In genomic region chr10:131724891-131725735, GRCh38 we compare ENCODE assay signal across 23 cellular contexts.
DNase-seq lines count a peak whose midpoint lies in the region; ATAC-seq lines count a peak whose summit lies in the region.
"Had no signal": no experiment of that assay in that cellular context is flagged by ENCODE, and none has a peak within 500 bp of the region (broad histone marks: within the 10 kb centered on the region; RNA-seq: fewer than 3 reads in every experiment).

No MANE protein-coding gene starts in this region.

- DNase-seq in CD1c-positive myeloid dendritic cell (ENCODE audit: extremely low spot score) (peak; percentile 9), iPS-NIHi11 (ENCODE audit: low spot score) (peak; percentile 2), sciatic nerve (ENCODE audit: low spot score) (peak; percentile 42), SK-N-DZ (ENCODE audit: low spot score) (no peak), NCI-H82 treated with DMSO at 0.1 percent for 48 hours (lab: John Stamatoyannopoulos, UW; ENCODE audit: unreplicated experiment) (no peak)
- no peak for DNase-seq in activated naive CD4-positive, alpha-beta T cell treated with anti-CD3 and anti-CD28 coated beads, Interleukin-2, amount 10 ng/mL, durations not matched to agents 7 days and 5 days
- DNase-seq: activated CD4-positive, alpha-beta T cell treated with anti-CD3 and anti-CD28 coated beads, Interleukin-2, amount 50 U/mL, for 4 hours; CD8-positive, alpha-beta memory T cell; DMS153; gastrocnemius medialis; hippocampal formation; Kasumi-1; natural killer cell; NCI-H1930; NCI-H526 treated with DMSO at 0.1 percent for 48 hours; right cardiac atrium; stimulated activated CD4-positive, alpha-beta T cell treated with anti-CD3 and anti-CD28 coated beads, Interleukin-15, amount 100 ng/mL, for 24 hours; T1000; trophoblast cell had no signal

- H3K4me3 ChIP-seq in HUES6 (ENCODE audit: low read depth, low read length), result no peak overlapping the region
- H3K4me3 ChIP-seq: breast epithelium, gastrocnemius medialis had no signal

- H3K4me1 ChIP-seq in HUES6 (ENCODE audit: control insufficient read depth, insufficient read depth, low read length), result peaks cover 25% of the 10 kb centered on the region
- H3K4me1 ChIP-seq: breast epithelium, gastrocnemius medialis, parathyroid adenoma had no signal

- no peaks in the 10 kb centered on the region for H3K36me3 Mint-ChIP-seq in activated naive CD4-positive, alpha-beta T cell treated with anti-CD3 and anti-CD28 coated beads, Interleukin-2, amount 10 ng/mL, durations not matched to agents 7 days and 5 days
- H3K36me3 Mint-ChIP-seq: CD8-positive, alpha-beta memory T cell; natural killer cell had no signal

- H3K9me3 ChIP-seq in HUES6 (ENCODE audit: control insufficient read depth, insufficient read depth, low read depth, low read length), result no peaks in the 10 kb centered on the region
- H3K9me3 ChIP-seq: gastrocnemius medialis had no signal

- no peaks in the 10 kb centered on the region for H3K36me3 ChIP-seq in HUES6 (ENCODE audit: control insufficient read depth, insufficient read depth, low read length)
- H3K36me3 ChIP-seq: breast epithelium, gastrocnemius medialis had no signal

- H3K9ac ChIP-seq in HUES6 (ENCODE audit: low read length), result peak overlapping the region; percentile 17
- H3K9ac ChIP-seq: parathyroid adenoma had no signal

- no peaks in the 10 kb centered on the region for H3K4me1 Mint-ChIP-seq in activated naive CD4-positive, alpha-beta T cell treated with anti-CD3 and anti-CD28 coated beads, Interleukin-2, amount 10 ng/mL, durations not matched to agents 7 days and 5 days

- H3K27me3 Mint-ChIP-seq in activated naive CD4-positive, alpha-beta T cell treated with anti-CD3 and anti-CD28 coated beads, Interleukin-2, amount 10 ng/mL, durations not matched to agents 7 days and 5 days, result no peaks in the 10 kb centered on the region

- CTCF ChIA-PET in activated naive CD4-positive, alpha-beta T cell treated with anti-CD3 and anti-CD28 coated beads, Interleukin-2, amount 10 ng/mL, durations not matched to agents 7 days and 5 days (lab: Charles Lee), result no interaction called here

- H3K27ac Mint-ChIP-seq in activated naive CD4-positive, alpha-beta T cell treated with anti-CD3 and anti-CD28 coated beads, Interleukin-2, amount 10 ng/mL, durations not matched to agents 7 days and 5 days, result no peak overlapping the region
- H3K27ac Mint-ChIP-seq: CD8-positive, alpha-beta memory T cell; natural killer cell had no signal

- intact Hi-C loops in sciatic nerve (cut with DNase I), result no loop called here

- no peak overlapping the region for H3K27ac ChIP-seq in HUES6 (ENCODE audit: low read depth, low read length)
- H3K27ac ChIP-seq: breast epithelium, gastrocnemius medialis, parathyroid adenoma had no signal

- H3K4me3 Mint-ChIP-seq in activated naive CD4-positive, alpha-beta T cell treated with anti-CD3 and anti-CD28 coated beads, Interleukin-2, amount 10 ng/mL, durations not matched to agents 7 days and 5 days, result no peak overlapping the region
- H3K4me3 Mint-ChIP-seq: CD8-positive, alpha-beta memory T cell; natural killer cell had no signal

- peaks cover 18% of the 10 kb centered on the region; the same call in 1 of the 2 replicates for H3K27me3 ChIP-seq in HUES6 (ENCODE audit: control insufficient read depth, insufficient read depth, low read length)
- H3K27me3 ChIP-seq: gastrocnemius medialis had no signal

- ATAC-seq in sciatic nerve, result no peak
- no peak for ATAC-seq in HG03097 (IDR thresholded peaks at IDR 0.05; ENCODE audit: low FRiP score, unreplicated experiment)
- ATAC-seq: gastrocnemius medialis had no signal

- H3K9me3 Mint-ChIP-seq in activated naive CD4-positive, alpha-beta T cell treated with anti-CD3 and anti-CD28 coated beads, Interleukin-2, amount 10 ng/mL, durations not matched to agents 7 days and 5 days, result no peaks in the 10 kb centered on the region

Comparison
In these comparisons a context has a peak if more than half of its experiments do, and no peak if none do; other contexts are left out.
1. DNase-seq: peak in CD1c-positive myeloid dendritic cell (single experiment), iPS-NIHi11 (single experiment) and sciatic nerve (single experiment); none in activated naive CD4-positive, alpha-beta T cell treated with anti-CD3 and anti-CD28 coated beads, Interleukin-2, amount 10 ng/mL, durations not matched to agents 7 days and 5 days (single experiment), SK-N-DZ (single experiment) and NCI-H82 treated with DMSO at 0.1 percent for 48 hours (single experiment).